8 cellular contexts compared by ENCODE assay signal in genomic region chr4:16224669-16225068, GRCh38. TPM values are rescaled to one million over a fixed set of nuclear protein-coding genes. Genes with fewer than 3 reads are reported as not detected.
A peak's percentile ranks its signal among the peaks of the same experiment; 100 is the strongest.
DNase-seq lines count a peak whose midpoint lies in the region; ATAC-seq and TF ChIP-seq lines count a peak whose summit lies in the region.

No MANE protein-coding gene starts in this region.

- intact Hi-C loops in naive thymus-derived CD4-positive, alpha-beta T cell (cut with micrococcal nuclease) = loop anchor here (1.0 to 10.0 kb wide), 19 partner anchors 7 to 1798 kb away; partner anchors contain the start of genes FAM200B (in 2 of the 2), LCORL (in 2 of the 2), CD38 (in 1 of the 2) and CPEB2 (in 1 of the 2)

- H3K4me3 Mint-ChIP-seq in naive thymus-derived CD4-positive, alpha-beta T cell = peak overlapping the region; percentile 84 to 93 (median 90)

- POLR2A ChIA-PET in naive thymus-derived CD4-positive, alpha-beta T cell (lab: Charles Lee) = interaction anchor here (0.5 to 1.7 kb wide), 6 partner anchors 12 to 456 kb away, joined by 3 to 14 read pairs (median 3); no protein-coding TSS in a partner anchor

- H3K9ac ChIP-seq in BLaER1 treated with 17β-estradiol and CSF1 and Interleukin-3, amounts not matched to agents 10 nM and 100 nM = peak overlapping the region; percentile 93 to 98 (median 95); a peak in 19 of 22 replicates
- H3K9ac ChIP-seq in Karpas-422 (ENCODE audit: low read length) = peak overlapping the region; percentile 81

- peaks cover 14 to 39% (median 29%) of the 10 kb centered on the region in 10 experiments for H3K4me1 ChIP-seq in BLaER1 treated with 17β-estradiol and CSF1 and Interleukin-3, amounts not matched to agents 10 nM and 100 nM
- H3K4me1 ChIP-seq in Karpas-422 (ENCODE audit: low read length) = peaks cover 32% of the 10 kb centered on the region
- H3K4me1 ChIP-seq in naive thymus-derived CD4-positive, alpha-beta T cell (ENCODE audit: control insufficient read depth in 2 of 2, insufficient read depth in 2 of 2, low read length in 2 of 2) = peaks cover 30 to 35% of the 10 kb centered on the region in 2 donors

- H3K4me3 ChIP-seq in BLaER1 treated with 17β-estradiol and CSF1 and Interleukin-3, amounts not matched to agents 10 nM and 100 nM = peak overlapping the region; percentile 81 to 94 (median 89)
- H3K4me3 ChIP-seq in Karpas-422 (ENCODE audit: low read length) (peak overlapping the region; percentile 97), coronary artery (peak overlapping the region; percentile 97)
- peak overlapping the region; percentile 74 for H3K4me3 ChIP-seq in naive thymus-derived CD4-positive, alpha-beta T cell (ENCODE audit: low read length)

- peak overlapping the region in 10 of 11 experiments; percentile 42 to 97 (median 95); a peak in 19 of 22 replicates for H3K27ac ChIP-seq in BLaER1 treated with 17β-estradiol and CSF1 and Interleukin-3, amounts not matched to agents 10 nM and 100 nM
- H3K27ac ChIP-seq in Karpas-422 (ENCODE audit: low read length) (no peak overlapping the region), coronary artery (no peak overlapping the region)
- peak overlapping the region; percentile 84 for H3K27ac ChIP-seq in naive thymus-derived CD4-positive, alpha-beta T cell (ENCODE audit: low read depth, low read length)

- no peak for DNase-seq in Karpas-422
- DNase-seq in coronary artery (ENCODE audit: low spot score) = no peak
- peak in 6 of 9 donors; percentile 21 to 45 (median 38) for DNase-seq in naive thymus-derived CD4-positive, alpha-beta T cell
- DNase-seq in NCI-H1694 (lab: John Stamatoyannopoulos, UW) = no peak

- H3K27ac Mint-ChIP-seq in naive thymus-derived CD4-positive, alpha-beta T cell = peak overlapping the region; percentile 87 to 96 (median 94)

- H3K36me3 Mint-ChIP-seq in naive thymus-derived CD4-positive, alpha-beta T cell = peaks cover 0 to 22% (median 5%) of the 10 kb centered on the region in 5 donors

- no peaks in the 10 kb centered on the region for H3K9me3 Mint-ChIP-seq in naive thymus-derived CD4-positive, alpha-beta T cell

- peaks cover 0 to 2% (median 0%) of the 10 kb centered on the region in 5 donors for H3K27me3 Mint-ChIP-seq in naive thymus-derived CD4-positive, alpha-beta T cell

- no peak for TF ChIP-seq CTCF in coronary artery (IDR thresholded peaks at IDR 0.05)

- no peak for ATAC-seq in naive thymus-derived CD4-positive, alpha-beta T cell
- no peak for ATAC-seq in GM19452 (IDR thresholded peaks at IDR 0.05; ENCODE audit: unreplicated experiment)
- no peak for ATAC-seq in HG02798 (IDR thresholded peaks at IDR 0.05; ENCODE audit: poor library complexity, unreplicated experiment)
- no peak for ATAC-seq in GM19463 (IDR thresholded peaks at IDR 0.05; ENCODE audit: unreplicated experiment)

- CTCF ChIA-PET in naive thymus-derived CD4-positive, alpha-beta T cell (lab: Charles Lee) = interaction anchor here (1.0 to 1.3 kb wide), 4 partner anchors 9 to 40 kb away, joined by 3 to 5 read pairs (median 4); no protein-coding TSS in a partner anchor

- H3K27me3 ChIP-seq in BLaER1 treated with 17β-estradiol and CSF1 and Interleukin-3, amounts not matched to agents 10 nM and 100 nM = peaks cover 59 to 74% (median 72%) of the 10 kb centered on the region in 11 experiments
- no peaks in the 10 kb centered on the region; the same call in 1 of the 2 replicates for H3K27me3 ChIP-seq in Karpas-422 (ENCODE audit: low read length)
- H3K27me3 ChIP-seq in naive thymus-derived CD4-positive, alpha-beta T cell (ENCODE audit: control insufficient read depth in 2 of 2, insufficient read depth in 2 of 2, low read length in 2 of 2) = no peaks in the 10 kb centered on the region

- H3K9me3 ChIP-seq in BLaER1 treated with 17β-estradiol and CSF1 and Interleukin-3, amounts not matched to agents 10 nM and 100 nM (replicated peaks in 1 of 11) = no peaks in the 10 kb centered on the region
- no peaks in the 10 kb centered on the region for H3K9me3 ChIP-seq in Karpas-422 (ENCODE audit: low read length)
- H3K9me3 ChIP-seq in naive thymus-derived CD4-positive, alpha-beta T cell (ENCODE audit: control insufficient read depth in 2 of 3, low read length in 3 of 3) = no peaks in the 10 kb centered on the region

- peak overlapping the region; percentile 74 to 92 (median 88) for H3K4me2 ChIP-seq in BLaER1 treated with 17β-estradiol and CSF1 and Interleukin-3, amounts not matched to agents 10 nM and 100 nM
- H3K4me2 ChIP-seq in Karpas-422 (ENCODE audit: low read depth, low read length, poor library complexity, severe bottlenecking) = peak overlapping the region; percentile 100

- peaks cover 40 to 68% (median 56%) of the 10 kb centered on the region in 7 donors for H3K4me1 Mint-ChIP-seq in naive thymus-derived CD4-positive, alpha-beta T cell

- no peaks in the 10 kb centered on the region for H3K9me2 ChIP-seq in Karpas-422 (replicated peaks; ENCODE audit: insufficient read depth, low read length)

- no peak overlapping the region for H2AFZ ChIP-seq in Karpas-422 (ENCODE audit: low read length)

- H3K79me2 ChIP-seq in Karpas-422 (ENCODE audit: low read length) = peaks cover 30% of the 10 kb centered on the region

- peaks cover 0 to 11% (median 3%) of the 10 kb centered on the region in 11 experiments; a peak in 5 of 22 replicates for H3K36me3 ChIP-seq in BLaER1 treated with 17β-estradiol and CSF1 and Interleukin-3, amounts not matched to agents 10 nM and 100 nM
- no peaks in the 10 kb centered on the region for H3K36me3 ChIP-seq in Karpas-422 (ENCODE audit: insufficient read depth, low read length)
- no peaks in the 10 kb centered on the region for H3K36me3 ChIP-seq in naive thymus-derived CD4-positive, alpha-beta T cell (ENCODE audit: control insufficient read depth in 2 of 3, insufficient read depth in 3 of 3, low read length in 3 of 3)

- H4K20me1 ChIP-seq in BLaER1 treated with 17β-estradiol and CSF1 and Interleukin-3, amounts not matched to agents 10 nM and 100 nM = peaks cover 0 to 35% (median 18%) of the 10 kb centered on the region in 11 experiments; a peak in 15 of 22 replicates
- peaks cover 32% of the 10 kb centered on the region for H4K20me1 ChIP-seq in Karpas-422 (ENCODE audit: insufficient read depth, low read depth, low read length)

RNA-seq across cellular contexts. Expression of gene TAPT1, which starts 1.6 kb away (rescaled TPM):
- 9.7 and 39.1 TPM in 2 replicates for total RNA-seq in Karpas-422 (2014; rRNA removed; shearing (Covaris generic); ENCODE audit: low replicate concordance)
- 10 to 100 TPM; 43.0 to 82.5 (median 70.6) TPM for total RNA-seq in naive thymus-derived CD4-positive, alpha-beta T cell
- polyA plus RNA-seq in naive thymus-derived CD4-positive, alpha-beta T cell = 10 to 100 TPM; 28.8 to 30.3 TPM

Comparison
In these comparisons a context has a peak if more than half of its experiments do, and no peak if none do; other contexts are left out.
1. H3K27ac ChIP-seq: peak in BLaER1 treated with 17β-estradiol and CSF1 and Interleukin-3, amounts not matched to agents 10 nM and 100 nM (10 of 11) and naive thymus-derived CD4-positive, alpha-beta T cell (single experiment); none in Karpas-422 (single experiment) and coronary artery (0 of 2).
2. DNase-seq: peak in naive thymus-derived CD4-positive, alpha-beta T cell (6 of 9); none in Karpas-422 (single experiment), coronary artery (single experiment) and NCI-H1694 (single experiment).
3. Peak in every context shown above with its lines, with median percentiles within 50 percentile points of each other: H3K4me3 ChIP-seq.